Comparison of ENCODE assay signal across 8 cellular contexts in genomic region chr16:3718019-3718391, GRCh38. TPM values are rescaled to one million over a fixed set of nuclear protein-coding genes. Genes with fewer than 3 reads are reported as not detected.
DNase-seq lines count a peak whose midpoint lies in the region; ATAC-seq and TF ChIP-seq lines count a peak whose summit lies in the region.

No MANE protein-coding gene starts in this region.

- peak overlapping the region; percentile 80 for H3K27ac Mint-ChIP-seq in activated CD4-positive, alpha-beta memory T cell treated with anti-CD3 and anti-CD28 coated beads for 36 hours

- DNase-seq in HL-60 (ENCODE audit: low read depth in 1 of 2, low spot score in 1 of 2) (no peak), hepatocyte (ENCODE audit: low spot score) (no peak), spleen (no peak), C1 segment of cervical spinal cord (lab: John Stamatoyannopoulos, UW) (no peak), NCI-H748 treated with DMSO at 0.1 percent for 48 hours (lab: John Stamatoyannopoulos, UW) (no peak)
- no peak for DNase-seq in activated CD4-positive, alpha-beta memory T cell treated with anti-CD3 and anti-CD28 coated beads for 36 hours
- no peak for DNase-seq in stimulated activated naive CD4-positive, alpha-beta T cell (lab: John Stamatoyannopoulos, UW)

- H3K4me3 ChIP-seq in HL-60 (replicated peaks; ENCODE audit: insufficient read depth, low read length) (peak overlapping the region; percentile 96), hepatocyte (peak overlapping the region; percentile 62), spleen (peak overlapping the region; percentile 85 to 100 (median 98))

- no peaks in the 10 kb centered on the region for H3K27me3 ChIP-seq in HL-60 (ENCODE audit: insufficient read depth, poor library complexity, severe bottlenecking)
- no peaks in the 10 kb centered on the region for H3K27me3 ChIP-seq in hepatocyte
- no peaks in the 10 kb centered on the region for H3K27me3 ChIP-seq in spleen (replicated peaks in 1 of 7)

- H3K9me3 Mint-ChIP-seq in activated CD4-positive, alpha-beta memory T cell treated with anti-CD3 and anti-CD28 coated beads for 36 hours = no peaks in the 10 kb centered on the region

- no peak for ATAC-seq in HG02885 (IDR thresholded peaks at IDR 0.05; ENCODE audit: poor library complexity, unreplicated experiment)

- H3K4me2 ChIP-seq in hepatocyte = peak overlapping the region; percentile 89

- CTCF ChIA-PET in activated CD4-positive, alpha-beta memory T cell treated with anti-CD3 and anti-CD28 coated beads for 36 hours (lab: Charles Lee) = interaction anchor here (1.3 kb wide), 1 partner anchor 162 kb away, joined by 3 read pairs; no protein-coding TSS in a partner anchor

- H2AFZ ChIP-seq in hepatocyte = peak overlapping the region; percentile 97

- TF ChIP-seq POLR2A in spleen (IDR thresholded peaks at IDR 0.05) = no peak

- H3K36me3 ChIP-seq in hepatocyte (replicated peaks; ENCODE audit: insufficient read depth, low read depth) = no peaks in the 10 kb centered on the region
- peaks cover 0 to 11% (median 2%) of the 10 kb centered on the region in 6 donors for H3K36me3 ChIP-seq in spleen

- peaks cover 40% of the 10 kb centered on the region for H3K79me2 ChIP-seq in hepatocyte

- TF ChIP-seq CTCF in HL-60 (IDR thresholded peaks at IDR 0.05; ENCODE audit: insufficient read depth, low read length) (no peak), hepatocyte (IDR thresholded peaks at IDR 0.05; ENCODE audit: poor library complexity) (no peak), spleen (IDR thresholded peaks at IDR 0.05 in 8 of 11, conservative IDR thresholded peaks at IDR 0.05 in 3 of 11) (no peak)

- no peaks in the 10 kb centered on the region for H3K9me3 ChIP-seq in hepatocyte (ENCODE audit: low read depth)
- H3K9me3 ChIP-seq in spleen = no peaks in the 10 kb centered on the region

- peaks cover 21% of the 10 kb centered on the region for H3K36me3 Mint-ChIP-seq in activated CD4-positive, alpha-beta memory T cell treated with anti-CD3 and anti-CD28 coated beads for 36 hours

- 29% methylated on average over 5 of the region's 5 CpGs for WGBS in hepatocyte (ENCODE audit: low lambda C conversion rate, missing lambda C conversion rate)
- WGBS in spleen, 5 donors = 25 to 30% (median 29%) methylated on average over 5 of the region's 5 CpGs

- intact Hi-C loops in activated CD4-positive, alpha-beta memory T cell treated with anti-CD3 and anti-CD28 coated beads for 36 hours (cut with micrococcal nuclease) = loop anchor here (5.0 to 10.0 kb wide), 2 partner anchors 159 to 537 kb away; no protein-coding TSS in a partner anchor
- intact Hi-C loops in spleen (cut with DNase I; ENCODE audit: low total_unique reads) = no loop called here

- POLR2A ChIA-PET in activated CD4-positive, alpha-beta memory T cell treated with anti-CD3 and anti-CD28 coated beads for 36 hours (lab: Charles Lee) = interaction anchor here (0.7 to 1.5 kb wide), 4 partner anchors 27 to 535 kb away, joined by 3 to 4 read pairs (median 4); no protein-coding TSS in a partner anchor

- H3K9me2 ChIP-seq in hepatocyte (replicated peaks; ENCODE audit: insufficient read depth) = no peaks in the 10 kb centered on the region

- peaks cover 10% of the 10 kb centered on the region for H3K4me1 ChIP-seq in hepatocyte (ENCODE audit: insufficient read depth)
- H3K4me1 ChIP-seq in spleen = peaks cover 7 to 45% (median 25%) of the 10 kb centered on the region in 6 donors

- no peaks in the 10 kb centered on the region for H3K27me3 Mint-ChIP-seq in activated CD4-positive, alpha-beta memory T cell treated with anti-CD3 and anti-CD28 coated beads for 36 hours

- peaks cover 29% of the 10 kb centered on the region for H3K4me1 Mint-ChIP-seq in activated CD4-positive, alpha-beta memory T cell treated with anti-CD3 and anti-CD28 coated beads for 36 hours (ENCODE audit: low read depth)

- peak overlapping the region; percentile 80 for H3K4me3 Mint-ChIP-seq in activated CD4-positive, alpha-beta memory T cell treated with anti-CD3 and anti-CD28 coated beads for 36 hours

- peak overlapping the region; percentile 89 for H3K27ac ChIP-seq in HL-60 (replicated peaks)
- H3K27ac ChIP-seq in hepatocyte = peak overlapping the region; percentile 93
- H3K27ac ChIP-seq in spleen = peak overlapping the region; percentile 84 to 95 (median 90)

- H4K20me1 ChIP-seq in hepatocyte (ENCODE audit: insufficient read depth, poor library complexity, severe bottlenecking) = no peaks in the 10 kb centered on the region

RNA-seq across cellular contexts. Expression of gene TRAP1, which starts 0.7 kb away (rescaled TPM):
- total RNA-seq in activated CD4-positive, alpha-beta memory T cell treated with anti-CD3 and anti-CD28 coated beads for 36 hours = 100 to 1,000 TPM; 277 to 282 TPM
- total RNA-seq in hepatocyte (62.3 and 70.8 TPM in 2 replicates), spleen (10 to 100 TPM; 33.7 to 77.5 (median 53.7) TPM)
- polyA plus RNA-seq in hepatocyte (79.8 and 80.5 TPM in 2 replicates), spleen (10 to 100 TPM; 43.4 to 97.1 (median 49.8) TPM)
